ENCODE assay signal across 8 cellular contexts in the genomic region with DNA sequence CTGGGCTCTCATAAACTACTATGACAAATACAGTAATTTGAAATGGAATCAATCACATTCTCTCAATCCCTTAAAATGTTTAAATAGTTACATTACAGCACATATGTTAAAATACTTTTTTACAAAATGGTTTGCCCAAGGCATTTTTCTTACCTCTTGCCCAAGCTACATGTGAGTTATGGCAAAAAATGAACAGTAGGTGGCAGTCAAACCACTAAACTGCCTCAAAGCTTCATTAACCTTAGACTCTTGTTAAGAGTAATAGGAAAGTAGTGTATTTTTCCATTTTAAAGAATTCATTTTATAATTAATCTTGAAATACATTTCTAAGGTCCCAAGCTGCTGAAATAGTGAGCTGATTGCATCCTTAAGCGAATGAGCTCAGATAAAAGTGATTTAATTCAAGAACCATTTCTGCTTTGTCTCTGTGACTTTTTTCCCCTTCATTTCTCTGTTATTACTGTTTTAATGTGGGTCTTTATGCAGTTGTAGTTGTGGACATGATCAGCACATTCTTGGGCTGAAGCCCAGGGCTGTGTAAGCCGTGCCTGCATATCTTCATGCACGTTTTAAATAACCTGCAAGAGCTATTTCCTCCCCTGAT.
DNase-seq lines count a peak whose midpoint lies in the region; ATAC-seq and FAIRE-seq lines count a peak whose summit lies in the region.

No MANE protein-coding gene starts in this region.

- FAIRE-seq in TTC549 (lab: Jason Lieb, UNC) (peak; percentile 93), frontal cortex (lab: Jason Lieb, UNC) (peak; percentile 94)

- ATAC-seq in GM21529 (IDR thresholded peaks at IDR 0.05; ENCODE audit: unreplicated experiment) (peak; percentile 64), HG02840 (IDR thresholded peaks at IDR 0.05; ENCODE audit: low FRiP score, unreplicated experiment) (no peak)

- DNase-seq in SIG-M5 treated with dmso at 0.1 percent for 504 hours (lab: John Stamatoyannopoulos, UW; ENCODE audit: unreplicated experiment) (peak; percentile 65), SIG-M5 (lab: John Stamatoyannopoulos, UW) (no peak), NCI-H1105 (lab: John Stamatoyannopoulos, UW) (peak; percentile 33), frontal cortex (ENCODE audit: low spot score in 2 of 2) (peak in 1 of 2 donors; percentile 18), pons (ENCODE audit: low spot score) (peak; percentile 79)
